10 cellular contexts compared by ENCODE assay signal in genomic region chr22:41831383-41831782, GRCh38. TPM values are rescaled to one million over a fixed set of nuclear protein-coding genes. Genes with fewer than 3 reads are reported as not detected.
DNase-seq lines count a peak whose midpoint lies in the region; ATAC-seq and TF ChIP-seq lines count a peak whose summit lies in the region.
"Had no signal": no experiment of that assay in that cellular context is flagged by ENCODE, and none has a peak within 500 bp of the region (broad histone marks: within the 10 kb centered on the region; RNA-seq: fewer than 3 reads in every experiment).

No MANE protein-coding gene starts in this region.

- no peaks in the 10 kb centered on the region for H3K9me3 ChIP-seq in esophagus muscularis mucosa
- no peaks in the 10 kb centered on the region for H3K9me3 ChIP-seq in gastrocnemius medialis

- peak; percentile 60 for DNase-seq in SIG-M5 treated with dmso at 0.1 percent for 504 hours (lab: John Stamatoyannopoulos, UW; ENCODE audit: unreplicated experiment)
- no peak for DNase-seq in SIG-M5 (lab: John Stamatoyannopoulos, UW)
- peak; percentile 16 for DNase-seq in RKO (ENCODE audit: low spot score)
- DNase-seq in esophagus muscularis mucosa (ENCODE audit: extremely low spot score), result no peak
- peak in 1 of 2 donors; percentile 46 for DNase-seq in gastrocnemius medialis
- no peak for DNase-seq in DMS114 treated with DMSO at 0.1 percent for 48 hours (lab: John Stamatoyannopoulos, UW; ENCODE audit: unreplicated experiment)
- DNase-seq: brain microvascular endothelial cell, right cardiac atrium had no signal

- no peak overlapping the region for H3K4me3 ChIP-seq in esophagus muscularis mucosa
- no peak overlapping the region for H3K4me3 ChIP-seq in gastrocnemius medialis

- TF ChIP-seq POLR2A in esophagus muscularis mucosa (IDR thresholded peaks at IDR 0.05; ENCODE audit: low read depth), result no peak
- no peak for TF ChIP-seq POLR2A in gastrocnemius medialis (IDR thresholded peaks at IDR 0.05)

- intact Hi-C loops in esophagus muscularis mucosa (cut with DNase I), result loop anchor here (10.0 kb wide), 1 partner anchor 137 kb away; the partner anchor contains the start of gene MEI1
- intact Hi-C loops in gastrocnemius medialis (cut with DNase I; ENCODE audit: low total_unique reads), result loop anchor here (5.0 kb wide), 2 partner anchors 144 to 739 kb away; partner anchors contain the start of genes EP300 and SNU13

- no peak for TF ChIP-seq CTCF in esophagus muscularis mucosa (IDR thresholded peaks at IDR 0.05)
- no peak for TF ChIP-seq CTCF in gastrocnemius medialis (IDR thresholded peaks at IDR 0.05 in 4 of 5, conservative IDR thresholded peaks at IDR 0.05 in 1 of 5)

- peak overlapping the region; percentile 92 to 97 (median 94) for H3K27ac ChIP-seq in esophagus muscularis mucosa (replicated peaks in 1 of 4)
- peak overlapping the region; percentile 92 to 98 (median 98) for H3K27ac ChIP-seq in gastrocnemius medialis

- no peak for TF ChIP-seq EP300 in esophagus muscularis mucosa (IDR thresholded peaks at IDR 0.05)

- H3K36me3 ChIP-seq in esophagus muscularis mucosa (peaks cover 0 to 12% (median 6%) of the 10 kb centered on the region in 4 donors), gastrocnemius medialis (no peaks in the 10 kb centered on the region)

- in situ Hi-C loops in gastrocnemius medialis (cut with MboI; ENCODE audit: low sequenced_read_pairs in 4 of 4), result loop anchor here in 1 of 4 donors (5.0 kb wide), 1 partner anchor 111 kb away; no protein-coding TSS in a partner anchor

- no peaks in the 10 kb centered on the region for H3K27me3 ChIP-seq in esophagus muscularis mucosa
- H3K27me3 ChIP-seq in gastrocnemius medialis, result no peaks in the 10 kb centered on the region
- H3K27me3 ChIP-seq: brain microvascular endothelial cell had no signal

- H3K4me1 ChIP-seq in esophagus muscularis mucosa (peaks cover 18 to 50% (median 33%) of the 10 kb centered on the region in 4 donors), gastrocnemius medialis (peaks cover 24 to 25% of the 10 kb centered on the region in 2 donors)

- ATAC-seq in gastrocnemius medialis (no peak), GM21576 (IDR thresholded peaks at IDR 0.05; ENCODE audit: unreplicated experiment) (no peak), HG02623 (IDR thresholded peaks at IDR 0.05; ENCODE audit: unreplicated experiment) (no peak)
- ATAC-seq: right cardiac atrium had no signal

- WGBS in esophagus muscularis mucosa, result 53% methylated on average over 6 of the region's 6 CpGs

RNA-seq across cellular contexts. Expression of gene SREBF2, which starts 1.5 kb away (rescaled TPM):
- total RNA-seq in esophagus muscularis mucosa, result 10 to 100 TPM; 56.4 to 97.7 (median 57.2) TPM
- 10 to 100 TPM; 25.1 to 40.9 (median 36.1) TPM for total RNA-seq in gastrocnemius medialis

RNA-seq across cellular contexts. Expression of gene CCDC134, which starts 30.9 kb away (rescaled TPM):
- 10 to 100 TPM in 1 of 4 donors, 1 to 10 TPM in 3; 7.0 to 10.8 (median 8.7) TPM for total RNA-seq in esophagus muscularis mucosa
- 1 to 10 TPM; 3.3 to 7.7 (median 6.0) TPM for total RNA-seq in gastrocnemius medialis

Comparison
In these comparisons a context has a peak if more than half of its experiments do, and no peak if none do; other contexts are left out.
1. DNase-seq: peak in SIG-M5 treated with dmso at 0.1 percent for 504 hours (single experiment) and RKO (single experiment); none in SIG-M5 (single experiment), esophagus muscularis mucosa (single experiment) and DMS114 treated with DMSO at 0.1 percent for 48 hours (single experiment).